ENCODE assay signal across 1 cellular context in the genomic region with DNA sequence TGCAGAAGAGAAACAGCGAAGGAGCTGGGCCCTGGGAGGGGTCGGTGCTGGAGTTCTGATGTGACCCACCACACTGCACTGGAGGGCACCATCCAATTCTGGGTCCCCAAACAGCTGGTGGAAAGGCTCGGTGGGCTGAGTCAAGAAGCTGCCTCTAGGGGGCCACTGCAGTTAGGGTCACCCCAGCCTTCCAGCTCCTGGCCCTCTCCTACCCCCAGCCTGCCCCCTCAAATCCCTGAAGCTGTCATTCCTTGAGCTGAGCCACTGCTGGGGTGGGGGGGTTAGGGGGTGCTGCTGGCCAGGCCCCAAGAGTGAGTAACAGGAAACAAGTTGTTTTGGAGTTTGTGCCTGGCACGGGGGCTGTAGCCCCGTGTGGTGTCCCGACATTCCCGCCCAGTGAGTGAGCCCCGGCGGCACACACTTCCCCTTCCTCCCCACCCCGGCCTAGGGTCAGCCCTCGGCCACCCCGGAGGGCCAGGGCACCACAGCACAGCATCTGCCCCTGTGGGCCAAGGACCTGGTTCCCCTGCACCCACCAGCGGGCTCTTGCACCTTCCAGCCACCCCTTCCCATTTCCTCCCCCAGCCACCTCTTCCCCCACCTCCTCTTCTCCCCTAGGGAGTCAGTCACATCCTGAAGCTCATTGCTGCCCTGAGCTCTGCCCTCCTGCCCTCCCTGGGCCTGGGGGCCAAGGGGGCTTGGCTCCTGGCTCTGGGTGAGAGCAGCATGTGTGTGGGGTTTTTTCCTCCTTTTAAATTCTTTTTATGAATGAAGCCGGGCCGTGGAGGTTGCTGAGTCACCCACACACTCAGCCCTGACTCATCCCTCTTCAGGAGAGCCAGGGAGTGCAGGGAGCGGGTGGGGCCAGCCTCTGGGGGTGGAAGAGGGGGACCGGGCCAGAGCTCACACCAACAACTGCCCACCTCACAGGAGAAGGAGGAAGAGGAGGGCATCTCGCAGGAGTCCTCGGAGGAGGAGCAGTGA.
TF ChIP-seq lines count a peak whose summit lies in the region.

No MANE protein-coding gene starts in this region.

TF ChIP-seq in HepG2, 621 proteins besides CTCF, POLR2A, EP300 and RAD21 (continued from another document):
- no peak for TF ChIP-seq ZBTB33 (CRISPR knock-in tag; IDR thresholded peaks at IDR 0.05)
- TF ChIP-seq ESRRA (CRISPR knock-in tag; IDR thresholded peaks at IDR 0.05; ENCODE audit: low read depth): no peak
- TF ChIP-seq RXRA (CRISPR knock-in tag; IDR thresholded peaks at IDR 0.05): peak; percentile 47; the same call in 1 of the 2 replicates
- TF ChIP-seq ZFYVE20 (CRISPR knock-in tag; IDR thresholded peaks at IDR 0.05; ENCODE audit: borderline replicate concordance, low read depth): no peak
- no peak for TF ChIP-seq ZNF142 (CRISPR knock-in tag; IDR thresholded peaks at IDR 0.05)
- no peak for TF ChIP-seq KDM5B (CRISPR knock-in tag; IDR thresholded peaks at IDR 0.05; ENCODE audit: borderline replicate concordance)
